1 cellular context compared by ENCODE assay signal in the genomic region with DNA sequence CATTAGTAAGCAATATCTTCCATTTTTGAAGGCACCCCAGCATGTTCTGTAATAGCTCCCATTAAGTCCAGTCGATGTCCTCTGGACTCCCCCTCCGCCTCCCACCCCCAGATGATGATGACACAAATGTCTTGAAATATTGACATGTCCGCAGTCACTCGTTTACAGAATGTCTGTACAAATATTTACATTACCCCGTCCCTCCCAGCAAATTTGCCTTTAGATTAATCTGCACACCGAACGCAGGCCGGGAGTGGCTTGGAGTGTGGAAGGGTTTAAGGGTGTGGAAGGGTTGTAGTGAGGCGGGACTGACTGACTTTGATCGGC.
TF ChIP-seq lines count a peak whose summit lies in the region.

No MANE protein-coding gene starts in this region.

TF ChIP-seq in HCT116, 20 proteins besides CTCF, POLR2A, EP300 and RAD21 (continued from another document):
- TF ChIP-seq REST (IDR thresholded peaks at IDR 0.05; ENCODE audit: low read depth) (no peak), CEBPB (IDR thresholded peaks at IDR 0.05; ENCODE audit: low read depth) (no peak), EZH2 (IDR thresholded peaks at IDR 0.05) (no peak), EZH2phosphoT487 (IDR thresholded peaks at IDR 0.05; ENCODE audit: borderline replicate concordance) (no peak)
TF ChIP-seq in HCT116: peak in this region for 0.
